In the genomic region with DNA sequence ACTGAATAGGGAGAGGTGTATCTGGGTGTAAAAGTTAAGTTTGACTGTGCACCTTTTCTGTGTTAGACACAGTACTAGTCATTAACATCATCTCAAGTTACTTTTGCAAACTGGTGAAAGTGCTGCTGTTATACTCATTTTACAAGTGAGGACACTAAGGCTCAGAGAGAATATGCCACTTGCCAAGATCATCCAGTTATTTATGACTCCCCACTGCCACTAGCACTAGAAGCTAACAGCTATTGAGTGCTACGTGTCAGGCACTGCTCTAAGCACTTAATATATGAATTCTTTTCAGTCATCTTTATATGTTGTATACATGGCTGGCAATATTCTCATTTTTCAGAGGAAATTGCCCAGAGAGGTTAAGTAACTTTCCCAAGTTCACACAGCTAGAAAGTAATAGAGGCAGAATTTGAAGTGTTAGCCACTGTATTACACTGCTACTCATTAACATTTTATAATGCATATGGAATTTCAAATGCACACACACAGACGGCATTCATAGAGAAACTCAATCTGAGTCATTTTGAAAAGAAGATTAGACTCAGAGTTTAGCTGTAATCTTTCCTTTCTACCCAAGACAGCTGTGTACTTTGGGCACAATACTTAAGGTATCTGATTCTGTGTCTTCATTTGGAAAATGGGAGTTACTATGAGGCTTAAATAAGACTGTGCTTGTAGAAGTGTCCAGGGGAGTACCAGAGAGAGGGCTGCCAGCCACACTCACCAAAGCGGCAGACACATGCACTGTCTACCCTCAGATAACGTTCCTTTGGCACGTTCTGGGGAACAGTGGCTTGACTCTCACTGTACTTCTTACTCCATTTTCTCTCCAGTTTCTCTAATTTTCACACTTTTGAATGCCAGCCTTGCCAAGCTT, we compare ENCODE assay signal across 16 cellular contexts. TPM values are rescaled to one million over a fixed set of nuclear protein-coding genes. Genes with fewer than 3 reads are reported as not detected.
DNase-seq lines count a peak whose midpoint lies in the region; ATAC-seq, FAIRE-seq and TF ChIP-seq lines count a peak whose summit lies in the region.
"Had no signal": no experiment of that assay in that cellular context is flagged by ENCODE, and none has a peak within 500 bp of the region (broad histone marks: within the 10 kb centered on the region; RNA-seq: fewer than 3 reads in every experiment).

No MANE protein-coding gene starts in this region.

- H3K27me3 Mint-ChIP-seq in natural killer cell treated with Interleukin-12 subunit alpha and Interleukin-12 subunit beta and Interleukin-15 and Interleukin-18, amount 100 ng/mL, for 72 hours: peaks cover 40 to 56% of the 10 kb centered on the region in 2 donors
- H3K27me3 Mint-ChIP-seq in natural killer cell (ENCODE audit: low read depth in 2 of 2): peaks cover 27% of the 10 kb centered on the region in 2 donors
- peaks cover 58% of the 10 kb centered on the region for H3K27me3 Mint-ChIP-seq in activated CD8-positive, alpha-beta memory T cell treated with anti-CD3 and anti-CD28 coated beads, Interleukin-2, amount 10 ng/mL, durations not matched to agents 7 days and 5 days

- intact Hi-C loops in natural killer cell (cut with micrococcal nuclease) (no loop called here), esophagus muscularis mucosa (cut with DNase I) (no loop called here), right lobe of liver (cut with DNase I) (no loop called here)

- no peaks in the 10 kb centered on the region for H3K9me3 Mint-ChIP-seq in natural killer cell treated with Interleukin-12 subunit alpha and Interleukin-12 subunit beta and Interleukin-15 and Interleukin-18, amount 100 ng/mL, for 72 hours
- no peaks in the 10 kb centered on the region for H3K9me3 Mint-ChIP-seq in natural killer cell
- no peaks in the 10 kb centered on the region for H3K9me3 Mint-ChIP-seq in activated CD8-positive, alpha-beta memory T cell treated with anti-CD3 and anti-CD28 coated beads, Interleukin-2, amount 10 ng/mL, durations not matched to agents 7 days and 5 days (ENCODE audit: low read depth)
- H3K9me3 Mint-ChIP-seq: activated CD4-positive, alpha-beta memory T cell treated with anti-CD3 and anti-CD28 coated beads for 36 hours; effector memory CD8-positive, alpha-beta T cell had no signal

- TF ChIP-seq CTCF in natural killer cell (IDR thresholded peaks at IDR 0.05) (no peak), esophagus muscularis mucosa (IDR thresholded peaks at IDR 0.05) (no peak), right lobe of liver (IDR thresholded peaks at IDR 0.05) (no peak)

- CTCF ChIA-PET in activated CD8-positive, alpha-beta memory T cell treated with anti-CD3 and anti-CD28 coated beads, Interleukin-2, amount 10 ng/mL, durations not matched to agents 7 days and 5 days (lab: Charles Lee): interaction anchor here (1.2 kb wide), 1 partner anchor 387 kb away, joined by 4 read pairs; no protein-coding TSS in a partner anchor

- H3K4me1 ChIP-seq in esophagus muscularis mucosa: peaks cover 14 to 37% (median 32%) of the 10 kb centered on the region in 4 donors
- H3K4me1 ChIP-seq in right lobe of liver: peaks cover 0 to 36% (median 17%) of the 10 kb centered on the region in 4 donors

- H3K27me3 ChIP-seq in esophagus muscularis mucosa (no peaks in the 10 kb centered on the region), right lobe of liver (no peaks in the 10 kb centered on the region)

- H3K4me3 ChIP-seq in esophagus muscularis mucosa (no peak overlapping the region), right lobe of liver (peak overlapping the region; percentile 19 to 69 (median 61))

- no peaks in the 10 kb centered on the region for H3K36me3 Mint-ChIP-seq in natural killer cell treated with Interleukin-12 subunit alpha and Interleukin-12 subunit beta and Interleukin-15 and Interleukin-18, amount 100 ng/mL, for 72 hours
- H3K36me3 Mint-ChIP-seq in natural killer cell: no peaks in the 10 kb centered on the region
- H3K36me3 Mint-ChIP-seq in activated CD8-positive, alpha-beta memory T cell treated with anti-CD3 and anti-CD28 coated beads, Interleukin-2, amount 10 ng/mL, durations not matched to agents 7 days and 5 days: no peaks in the 10 kb centered on the region
- H3K36me3 Mint-ChIP-seq: activated CD4-positive, alpha-beta memory T cell treated with anti-CD3 and anti-CD28 coated beads for 36 hours; naive B cell had no signal

- H3K4me3 Mint-ChIP-seq in natural killer cell treated with Interleukin-12 subunit alpha and Interleukin-12 subunit beta and Interleukin-15 and Interleukin-18, amount 100 ng/mL, for 72 hours: no peak overlapping the region
- H3K4me3 Mint-ChIP-seq in natural killer cell: no peak overlapping the region
- no peak overlapping the region for H3K4me3 Mint-ChIP-seq in activated CD8-positive, alpha-beta memory T cell treated with anti-CD3 and anti-CD28 coated beads, Interleukin-2, amount 10 ng/mL, durations not matched to agents 7 days and 5 days
- H3K4me3 Mint-ChIP-seq: activated CD4-positive, alpha-beta memory T cell treated with anti-CD3 and anti-CD28 coated beads for 36 hours; effector memory CD8-positive, alpha-beta T cell; naive B cell had no signal

- H3K9me3 ChIP-seq in esophagus muscularis mucosa (no peaks in the 10 kb centered on the region), right lobe of liver (no peaks in the 10 kb centered on the region)

- H3K27ac ChIP-seq in esophagus muscularis mucosa (replicated peaks in 1 of 4): no peak overlapping the region
- peak overlapping the region; percentile 91 to 98 (median 96) for H3K27ac ChIP-seq in right lobe of liver

- no peak for TF ChIP-seq EP300 in esophagus muscularis mucosa (IDR thresholded peaks at IDR 0.05)

- FAIRE-seq in HTR-8/SVneo (lab: Jason Lieb, UNC): no peak
- FAIRE-seq: keratinocyte had no signal

- H3K27ac Mint-ChIP-seq in natural killer cell treated with Interleukin-12 subunit alpha and Interleukin-12 subunit beta and Interleukin-15 and Interleukin-18, amount 100 ng/mL, for 72 hours: no peak overlapping the region
- no peak overlapping the region for H3K27ac Mint-ChIP-seq in natural killer cell
- no peak overlapping the region for H3K27ac Mint-ChIP-seq in activated CD8-positive, alpha-beta memory T cell treated with anti-CD3 and anti-CD28 coated beads, Interleukin-2, amount 10 ng/mL, durations not matched to agents 7 days and 5 days
- H3K27ac Mint-ChIP-seq: activated CD4-positive, alpha-beta memory T cell treated with anti-CD3 and anti-CD28 coated beads for 36 hours; effector memory CD8-positive, alpha-beta T cell had no signal

- peaks cover 0 to 3% of the 10 kb centered on the region in 2 donors for H3K4me1 Mint-ChIP-seq in natural killer cell treated with Interleukin-12 subunit alpha and Interleukin-12 subunit beta and Interleukin-15 and Interleukin-18, amount 100 ng/mL, for 72 hours (ENCODE audit: low read depth in 2 of 2)
- no peaks in the 10 kb centered on the region for H3K4me1 Mint-ChIP-seq in natural killer cell
- no peaks in the 10 kb centered on the region for H3K4me1 Mint-ChIP-seq in activated CD8-positive, alpha-beta memory T cell treated with anti-CD3 and anti-CD28 coated beads, Interleukin-2, amount 10 ng/mL, durations not matched to agents 7 days and 5 days
- H3K4me1 Mint-ChIP-seq: naive B cell had no signal

- TF ChIP-seq POLR2A in esophagus muscularis mucosa (IDR thresholded peaks at IDR 0.05; ENCODE audit: low read depth) (no peak), right lobe of liver (IDR thresholded peaks at IDR 0.05) (no peak)

- WGBS in esophagus muscularis mucosa: 67% methylated on average over 5 of the region's 5 CpGs
- WGBS in right lobe of liver (ENCODE audit: insufficient coverage, low coverage, low lambda C conversion rate, missing lambda C conversion rate): 26% methylated on average over 5 of the region's 5 CpGs

- no peak for DNase-seq in natural killer cell treated with Interleukin-12 subunit alpha and Interleukin-12 subunit beta and Interleukin-15 and Interleukin-18, amount 100 ng/mL, for 72 hours (ENCODE audit: low spot score)
- no peak for DNase-seq in natural killer cell
- peak; percentile 26 for DNase-seq in esophagus muscularis mucosa (ENCODE audit: extremely low spot score)
- no peak for DNase-seq in right lobe of liver
- no peak for DNase-seq in HTR-8/SVneo (ENCODE audit: insufficient read length, low spot score)
- DNase-seq in COLO668 (lab: John Stamatoyannopoulos, UW; ENCODE audit: unreplicated experiment): no peak
- no peak for DNase-seq in activated CD8-positive, alpha-beta memory T cell treated with anti-CD3 and anti-CD28 coated beads, Interleukin-2, amount 10 ng/mL, durations not matched to agents 7 days and 5 days
- DNase-seq: activated CD4-positive, alpha-beta memory T cell treated with anti-CD3 and anti-CD28 coated beads for 36 hours; activated gamma-delta T cell treated with Interleukin-2 at 50 U/mL for 16 hours; effector memory CD8-positive, alpha-beta T cell; naive B cell; NCI-H2227 treated with DMSO at 0.1 percent for 48 hours; stimulated activated naive CD4-positive, alpha-beta T cell treated with Interleukin-2 at 50 U/mL for 16 hours had no signal

- H3K36me3 ChIP-seq in esophagus muscularis mucosa (no peaks in the 10 kb centered on the region), right lobe of liver (no peaks in the 10 kb centered on the region)

- ATAC-seq in natural killer cell treated with Interleukin-12 subunit alpha and Interleukin-12 subunit beta and Interleukin-15 and Interleukin-18, amount 100 ng/mL, for 72 hours: peak; percentile 28 to 61
- no peak for ATAC-seq in natural killer cell
- ATAC-seq in right lobe of liver: no peak
- ATAC-seq in HG03469 (IDR thresholded peaks at IDR 0.05; ENCODE audit: unreplicated experiment): no peak
- no peak for ATAC-seq in activated CD8-positive, alpha-beta memory T cell treated with anti-CD3 and anti-CD28 coated beads, Interleukin-2, amount 10 ng/mL, durations not matched to agents 7 days and 5 days
- ATAC-seq: effector memory CD8-positive, alpha-beta T cell had no signal

RNA-seq across cellular contexts. Expression of gene MASP1, which starts 1.3 kb away (rescaled TPM):
- total RNA-seq in natural killer cell treated with Interleukin-12 subunit alpha and Interleukin-12 subunit beta and Interleukin-15 and Interleukin-18, amount 100 ng/mL, for 72 hours: not detected
- total RNA-seq in natural killer cell (not detected), esophagus muscularis mucosa (1 to 10 TPM in 2 of 4 donors, under 1 TPM in 2; 0.66 to 3.5 (median 2.1) TPM), right lobe of liver (100 to 1,000 TPM in 5 of 6 experiments, 10 to 100 TPM in 1; 84.6 to 146 (median 114) TPM)
- not detected for total RNA-seq in activated CD8-positive, alpha-beta memory T cell treated with anti-CD3 and anti-CD28 coated beads, Interleukin-2, amount 10 ng/mL, durations not matched to agents 7 days and 5 days
- total RNA-seq: activated CD4-positive, alpha-beta memory T cell treated with anti-CD3 and anti-CD28 coated beads for 36 hours; SK-MEL-5 had no signal

Comparison
In these comparisons a context has a peak if more than half of its experiments do, and no peak if none do; other contexts are left out.
1. ATAC-seq: peak in natural killer cell treated with Interleukin-12 subunit alpha and Interleukin-12 subunit beta and Interleukin-15 and Interleukin-18, amount 100 ng/mL, for 72 hours (2 of 2); none in natural killer cell (0 of 3), right lobe of liver (0 of 4), HG03469 (single experiment) and activated CD8-positive, alpha-beta memory T cell treated with anti-CD3 and anti-CD28 coated beads, Interleukin-2, amount 10 ng/mL, durations not matched to agents 7 days and 5 days (single experiment).
2. H3K27ac ChIP-seq: peak in right lobe of liver (3 of 3); none in esophagus muscularis mucosa (0 of 4).
3. H3K4me3 ChIP-seq: peak in right lobe of liver (3 of 3); none in esophagus muscularis mucosa (0 of 4).
4. RNA of gene MASP1, which starts 1.3 kb away (total RNA-seq): 84.6 to 146 TPM in right lobe of liver; 0.66 to 3.5 TPM in esophagus muscularis mucosa, not detected in natural killer cell treated with Interleukin-12 subunit alpha and Interleukin-12 subunit beta and Interleukin-15 and Interleukin-18, amount 100 ng/mL, for 72 hours, not detected in natural killer cell and not detected in activated CD8-positive, alpha-beta memory T cell treated with anti-CD3 and anti-CD28 coated beads, Interleukin-2, amount 10 ng/mL, durations not matched to agents 7 days and 5 days; every median in the first group is over 10 times any median in the second.